ENCODE assay signal across 22 cellular contexts in genomic region chr3:133301731-133302130, GRCh38.
DNase-seq lines count a peak whose midpoint lies in the region; ATAC-seq, FAIRE-seq and TF ChIP-seq lines count a peak whose summit lies in the region.
"Had no signal": no experiment of that assay in that cellular context is flagged by ENCODE, and none has a peak within 500 bp of the region (broad histone marks: within the 10 kb centered on the region; RNA-seq: fewer than 3 reads in every experiment).

No MANE protein-coding gene starts in this region.

- H3K27me3 Mint-ChIP-seq in HFFc6 (ENCODE audit: insufficient read depth) = no peaks in the 10 kb centered on the region
- H3K27me3 Mint-ChIP-seq in activated naive CD8-positive, alpha-beta T cell treated with anti-CD3 and anti-CD28 coated beads, Interleukin-2, amount 50 U/mL, for 24 hours = no peaks in the 10 kb centered on the region
- H3K27me3 Mint-ChIP-seq: progenitor cell of endocrine pancreas had no signal

- H3K4me1 Mint-ChIP-seq in HFFc6 (ENCODE audit: low read depth) = peaks cover 44% of the 10 kb centered on the region
- H3K4me1 Mint-ChIP-seq in activated naive CD8-positive, alpha-beta T cell treated with anti-CD3 and anti-CD28 coated beads, Interleukin-2, amount 50 U/mL, for 24 hours = peaks cover 3% of the 10 kb centered on the region

- H3K9me3 Mint-ChIP-seq in HFFc6 = peaks cover 4% of the 10 kb centered on the region
- H3K9me3 Mint-ChIP-seq in activated naive CD8-positive, alpha-beta T cell treated with anti-CD3 and anti-CD28 coated beads, Interleukin-2, amount 50 U/mL, for 24 hours = peaks cover 3% of the 10 kb centered on the region
- H3K9me3 Mint-ChIP-seq: activated T-cell treated with anti-CD3 and anti-CD28 coated beads, Interleukin-2, amount 50 U/mL, for 4 hours had no signal

- H3K36me3 Mint-ChIP-seq in HFFc6 (ENCODE audit: low read depth) = no peaks in the 10 kb centered on the region
- no peaks in the 10 kb centered on the region for H3K36me3 Mint-ChIP-seq in activated naive CD8-positive, alpha-beta T cell treated with anti-CD3 and anti-CD28 coated beads, Interleukin-2, amount 50 U/mL, for 24 hours (ENCODE audit: low read depth)

- no peak for FAIRE-seq in frontal cortex (lab: Jason Lieb, UNC)
- FAIRE-seq: A549 had no signal

- no peak for TF ChIP-seq CTCF in HFFc6 (IDR thresholded peaks at IDR 0.05)

- DNase-seq in A172 (ENCODE audit: low spot score) (peak; percentile 38), HFFc6 (no peak), kidney tubule cell (ENCODE audit: low spot score) (peak; percentile 49), frontal cortex (ENCODE audit: low spot score in 2 of 2) (no peak)
- DNase-seq in activated naive CD8-positive, alpha-beta T cell treated with anti-CD3 and anti-CD28 coated beads, Interleukin-2, amount 50 U/mL, for 24 hours = no peak
- no peak for DNase-seq in stimulated activated CD4-positive, alpha-beta T cell treated with anti-CD3 and anti-CD28 coated beads, Interleukin-2, amount 100 ng/mL, for 48 hours
- DNase-seq: activated CD4-positive, alpha-beta T cell treated with anti-CD3 and anti-CD28 coated beads for 4 hours; activated T-cell treated with anti-CD3 and anti-CD28 coated beads, Interleukin-2, amount 50 U/mL, for 4 hours; effector CD4-positive, alpha-beta T cell; heart right ventricle; mesendoderm; NCI-H1092 treated with DMSO at 0.1 percent for 48 hours; NCI-H1930; NCI-H2227 treated with DMSO at 0.1 percent for 48 hours; NCI-H82; right lobe of liver; stimulated activated naive CD4-positive, alpha-beta T cell; T-helper 2 cell had no signal

- ATAC-seq in SK-N-SH treated with all-trans-retinoic acid at 6 μM for 48 hours = peak; percentile 11
- ATAC-seq in GM18868 (IDR thresholded peaks at IDR 0.05; ENCODE audit: unreplicated experiment) = no peak
- ATAC-seq in activated naive CD8-positive, alpha-beta T cell treated with anti-CD3 and anti-CD28 coated beads, Interleukin-2, amount 50 U/mL, for 24 hours = no peak
- ATAC-seq: A549; activated T-cell treated with anti-CD3 and anti-CD28 coated beads, Interleukin-2, amount 50 U/mL, for 4 hours; heart right ventricle; right lobe of liver had no signal

- H3K4me3 Mint-ChIP-seq in HFFc6 = peak overlapping the region; percentile 60
- H3K4me3 Mint-ChIP-seq in activated naive CD8-positive, alpha-beta T cell treated with anti-CD3 and anti-CD28 coated beads, Interleukin-2, amount 50 U/mL, for 24 hours = no peak overlapping the region
- H3K4me3 Mint-ChIP-seq: activated T-cell treated with anti-CD3 and anti-CD28 coated beads, Interleukin-2, amount 50 U/mL, for 4 hours had no signal

- H3K27ac Mint-ChIP-seq in HFFc6 = peak overlapping the region; percentile 78
- no peak overlapping the region for H3K27ac Mint-ChIP-seq in activated naive CD8-positive, alpha-beta T cell treated with anti-CD3 and anti-CD28 coated beads, Interleukin-2, amount 50 U/mL, for 24 hours
- H3K27ac Mint-ChIP-seq: progenitor cell of endocrine pancreas had no signal

TF ChIP-seq in SK-N-SH treated with all-trans-retinoic acid at 6 μM for 48 hours, 23 proteins besides CTCF, POLR2A, EP300 and RAD21:
- no peak for TF ChIP-seq POU6F1 (CRISPR knock-in tag; IDR thresholded peaks at IDR 0.05; ENCODE audit: borderline replicate concordance, low read depth)
- no peak for TF ChIP-seq ISL1 (CRISPR knock-in tag; IDR thresholded peaks at IDR 0.05)
- no peak for TF ChIP-seq CSRNP3 (CRISPR knock-in tag; IDR thresholded peaks at IDR 0.05)
- TF ChIP-seq TCF4 (CRISPR knock-in tag; IDR thresholded peaks at IDR 0.05; ENCODE audit: borderline replicate concordance) = no peak
- no peak for TF ChIP-seq PPARA (CRISPR knock-in tag; IDR thresholded peaks at IDR 0.05; ENCODE audit: borderline replicate concordance)
- TF ChIP-seq SNAI2 (CRISPR knock-in tag; IDR thresholded peaks at IDR 0.05) = no peak
- TF ChIP-seq ARNTL (CRISPR knock-in tag; IDR thresholded peaks at IDR 0.05; ENCODE audit: borderline replicate concordance, low read depth) = no peak
- no peak for TF ChIP-seq ZFP3 (CRISPR knock-in tag; IDR thresholded peaks at IDR 0.05)
- TF ChIP-seq CSDC2 (CRISPR knock-in tag; IDR thresholded peaks at IDR 0.05) = no peak
- no peak for TF ChIP-seq TSHZ2 (CRISPR knock-in tag; IDR thresholded peaks at IDR 0.05)
- TF ChIP-seq ZNF70 (CRISPR knock-in tag; IDR thresholded peaks at IDR 0.05) = no peak
- TF ChIP-seq RARB (CRISPR knock-in tag; IDR thresholded peaks at IDR 0.05) = no peak
- TF ChIP-seq ESRRG (CRISPR knock-in tag; IDR thresholded peaks at IDR 0.05) = no peak
- no peak for TF ChIP-seq OSR1 (CRISPR knock-in tag; IDR thresholded peaks at IDR 0.05)
- TF ChIP-seq ZC3H10 (CRISPR knock-in tag; IDR thresholded peaks at IDR 0.05) = no peak
- TF ChIP-seq ZFP30 (CRISPR knock-in tag; IDR thresholded peaks at IDR 0.05) = no peak
- no peak for TF ChIP-seq TOX (CRISPR knock-in tag; IDR thresholded peaks at IDR 0.05; ENCODE audit: borderline replicate concordance)
- no peak for TF ChIP-seq ZNF8 (CRISPR knock-in tag; IDR thresholded peaks at IDR 0.05)
- no peak for TF ChIP-seq CREB5 (CRISPR knock-in tag; IDR thresholded peaks at IDR 0.05; ENCODE audit: low read depth)
- TF ChIP-seq ZNF565 (CRISPR knock-in tag; conservative IDR thresholded peaks at IDR 0.05; ENCODE audit: low read depth) = no peak

Comparison
In these comparisons a context has a peak if more than half of its experiments do, and no peak if none do; other contexts are left out.
1. DNase-seq: peak in A172 (single experiment) and kidney tubule cell (single experiment); none in HFFc6 (single experiment), frontal cortex (0 of 2), activated naive CD8-positive, alpha-beta T cell treated with anti-CD3 and anti-CD28 coated beads, Interleukin-2, amount 50 U/mL, for 24 hours (single experiment) and stimulated activated CD4-positive, alpha-beta T cell treated with anti-CD3 and anti-CD28 coated beads, Interleukin-2, amount 100 ng/mL, for 48 hours (0 of 2).